Comparison of ENCODE assay signal across 26 cellular contexts in the genomic region with DNA sequence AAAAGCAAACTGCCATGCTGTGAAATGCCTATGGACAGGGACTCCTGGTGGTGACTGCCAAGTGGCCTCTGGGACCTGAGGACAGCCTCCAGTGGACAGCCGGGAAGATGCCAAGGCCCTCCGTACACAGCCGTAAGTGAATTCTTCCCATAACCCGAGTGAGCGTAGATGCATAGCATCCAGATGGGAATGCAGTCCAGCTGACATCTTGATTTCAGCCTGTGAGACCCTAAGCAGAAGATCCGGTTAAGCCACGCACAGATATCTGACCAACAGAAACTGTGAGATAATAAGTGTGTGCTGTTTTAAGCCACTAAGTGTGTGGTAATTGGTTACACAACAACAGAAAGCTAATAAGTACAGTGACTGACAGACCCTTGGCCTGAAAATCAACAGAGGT. TPM values are rescaled to one million over a fixed set of nuclear protein-coding genes. Genes with fewer than 3 reads are reported as not detected.
"Had no signal": no experiment of that assay in that cellular context is flagged by ENCODE, and none has a peak within 500 bp of the region (broad histone marks: within the 10 kb centered on the region; RNA-seq: fewer than 3 reads in every experiment).

No MANE protein-coding gene starts in this region.

- H3K27ac ChIP-seq: KMS-11, Peyer's patch, RWPE1, SJCRH30 had no signal

- H3K9me3 ChIP-seq: Peyer's patch, SJCRH30 had no signal

- H3K9ac ChIP-seq: KMS-11 had no signal

- DNase-seq: activated B cell treated with CpG ODN at 0.5 μM for 24 hours; activated CD4-positive, alpha-beta memory T cell treated with anti-CD3 and anti-CD28 coated beads for 36 hours; activated CD4-positive, alpha-beta T cell treated with anti-CD3 and anti-CD28 coated beads, Interleukin-2, amount 10 ng/mL, durations not matched to agents 7 days and 5 days; activated CD8-positive, alpha-beta memory T cell treated with anti-CD3 and anti-CD28 coated beads for 24 hours; activated effector memory CD4-positive, alpha-beta T cell treated with anti-CD3 and anti-CD28 coated beads, Interleukin-2, amount 50 U/mL, for 16 hours; activated naive CD4-positive, alpha-beta T cell treated with anti-CD3 and anti-CD28 coated beads for 36 hours; activated naive CD8-positive, alpha-beta T cell treated with anti-CD3 and anti-CD28 coated beads for 36 hours; activated T-cell treated with anti-CD3 and anti-CD28 coated beads, Interleukin-2, amount 50 U/mL, for 4 hours; aorta; central memory CD4-positive, alpha-beta T cell; NCI-H1092; NCI-H1417 treated with DMSO at 0.1 percent for 48 hours; NCI-H1694; NCI-H2029; NCI-H2107; NCI-H2171 treated with DMSO at 0.1 percent for 48 hours; NCI-H226; NCI-H526; NCI-H774; Peyer's patch; Right ventricle myocardium superior; SJCRH30; T-helper 17 cell; T1000 had no signal

- H3K27me3 ChIP-seq: Peyer's patch, SJCRH30 had no signal

- H3K4me2 ChIP-seq: KMS-11 had no signal

- H3K36me3 ChIP-seq: Peyer's patch, SJCRH30 had no signal

- H3K4me3 ChIP-seq: Peyer's patch, SJCRH30 had no signal

- ATAC-seq: activated T-cell treated with anti-CD3 and anti-CD28 coated beads, Interleukin-2, amount 50 U/mL, for 4 hours; T-helper 17 cell had no signal

- H3K4me1 ChIP-seq: Peyer's patch, SJCRH30 had no signal

RNA-seq across cellular contexts. Expression of gene TMEM156, which starts 55.9 kb away (rescaled TPM):
- total RNA-seq: Right ventricle myocardium superior, SJCRH30 had no signal
